ENCODE assay signal across 1 cellular context in genomic region chr5:2708751-2709150, GRCh38.
TF ChIP-seq lines count a peak whose summit lies in the region.

No MANE protein-coding gene starts in this region.

TF ChIP-seq in H1, 55 proteins besides CTCF, POLR2A, EP300 and RAD21:
- TF ChIP-seq TAF7 (optimal IDR thresholded peaks at IDR 0.05; ENCODE audit: borderline replicate concordance, low read depth, low read length) (no peak), MAFK (IDR thresholded peaks at IDR 0.05; ENCODE audit: low read depth, low read length) (no peak), CTBP2 (IDR thresholded peaks at IDR 0.05; ENCODE audit: borderline replicate concordance, insufficient read depth, insufficient read length, low read length) (no peak), SRF (IDR thresholded peaks at IDR 0.05; ENCODE audit: low read depth, low read length) (no peak), RFX5 (IDR thresholded peaks at IDR 0.05; ENCODE audit: borderline replicate concordance, low read depth, low read length) (no peak), SIX5 (IDR thresholded peaks at IDR 0.05; ENCODE audit: low read depth, low read length) (no peak), ATF3 (IDR thresholded peaks at IDR 0.05; ENCODE audit: insufficient read depth, low read depth, low read length) (no peak), GABPA (IDR thresholded peaks at IDR 0.05; ENCODE audit: borderline replicate concordance, insufficient read depth, low read length) (no peak), RNF2 (IDR thresholded peaks at IDR 0.05; ENCODE audit: borderline replicate concordance, low read depth, low read length, missing control alignments, poor library complexity, severe bottlenecking) (no peak), BCL11A (IDR thresholded peaks at IDR 0.05; ENCODE audit: low read depth in 2 of 2, low read length in 2 of 2) (no peak), PHF8 (conservative IDR thresholded peaks at IDR 0.05; ENCODE audit: low read depth, low read length) (no peak), TCF12 (IDR thresholded peaks at IDR 0.05; ENCODE audit: low read depth, low read length) (no peak), POLR2AphosphoS5 (IDR thresholded peaks at IDR 0.05; ENCODE audit: low read depth, low read length) (no peak)
